Comparison of ENCODE assay signal across 1 cellular context in genomic region chr11:35352107-35352888, GRCh38.
TF ChIP-seq lines count a peak whose summit lies in the region.

No MANE protein-coding gene starts in this region.

TF ChIP-seq in GM23338, 12 proteins besides CTCF, POLR2A, EP300 and RAD21 (continued from another document):
- TF ChIP-seq ZNF462 (CRISPR knock-in tag; IDR thresholded peaks at IDR 0.05) (no peak), POLR2AphosphoS5 (IDR thresholded peaks at IDR 0.05; ENCODE audit: low read depth) (no peak)
